Comparison of ENCODE assay signal across 15 cellular contexts in genomic region chr9:105681724-105682123, GRCh38. TPM values are rescaled to one million over a fixed set of nuclear protein-coding genes. Genes with fewer than 3 reads are reported as not detected.
DNase-seq lines count a peak whose midpoint lies in the region; ATAC-seq and TF ChIP-seq lines count a peak whose summit lies in the region.
"Had no signal": no experiment of that assay in that cellular context is flagged by ENCODE, and none has a peak within 500 bp of the region (broad histone marks: within the 10 kb centered on the region; RNA-seq: fewer than 3 reads in every experiment).

No MANE protein-coding gene starts in this region.

- peak; percentile 73; the same call in 2 of the 3 replicates for ATAC-seq in RWPE2 (ENCODE audit: low read depth)

- no peaks in the 10 kb centered on the region for H3K36me3 Mint-ChIP-seq in activated CD4-positive, alpha-beta T cell treated with anti-CD3 and anti-CD28 coated beads, Interleukin-2, amount 10 ng/mL, durations not matched to agents 24 days and 14 days (ENCODE audit: low read depth)
- H3K36me3 Mint-ChIP-seq: activated naive CD8-positive, alpha-beta T cell had no signal

- H3K27me3 ChIP-seq in RWPE2 (ENCODE audit: insufficient read depth, poor library complexity, severe bottlenecking) (peaks cover 3% of the 10 kb centered on the region), fibroblast of lung (ENCODE audit: control insufficient read depth, insufficient read depth, low read length) (no peaks in the 10 kb centered on the region)

- no peak overlapping the region for H3K4me3 Mint-ChIP-seq in activated CD4-positive, alpha-beta T cell treated with anti-CD3 and anti-CD28 coated beads, Interleukin-2, amount 10 ng/mL, durations not matched to agents 24 days and 14 days
- H3K4me3 Mint-ChIP-seq: activated naive CD8-positive, alpha-beta T cell; immature natural killer cell had no signal

- H3K4me1 Mint-ChIP-seq in activated CD4-positive, alpha-beta T cell treated with anti-CD3 and anti-CD28 coated beads, Interleukin-2, amount 10 ng/mL, durations not matched to agents 24 days and 14 days: no peaks in the 10 kb centered on the region
- H3K4me1 Mint-ChIP-seq: immature natural killer cell had no signal

- H3K27ac Mint-ChIP-seq in activated CD4-positive, alpha-beta T cell treated with anti-CD3 and anti-CD28 coated beads, Interleukin-2, amount 10 ng/mL, durations not matched to agents 24 days and 14 days: no peak overlapping the region
- H3K27ac Mint-ChIP-seq: activated naive CD8-positive, alpha-beta T cell; immature natural killer cell had no signal

- H3K4me2 ChIP-seq in fibroblast of lung (ENCODE audit: extremely low read depth, insufficient read depth, low read length): no peak overlapping the region

- no peaks in the 10 kb centered on the region for H3K79me2 ChIP-seq in fibroblast of lung (ENCODE audit: control insufficient read depth, insufficient read depth, low read length)

- no peak overlapping the region for H3K4me3 ChIP-seq in RWPE2 (ENCODE audit: severe bottlenecking)
- no peak overlapping the region for H3K4me3 ChIP-seq in fibroblast of lung (replicated peaks in 1 of 4; ENCODE audit: control extremely low read depth in 1 of 4, insufficient read depth in 1 of 4, low read depth in 3 of 4, low read length in 4 of 4)
- H3K4me3 ChIP-seq: skin epidermis had no signal

- H3K9me3 ChIP-seq in RWPE2 (ENCODE audit: severe bottlenecking) (no peaks in the 10 kb centered on the region), fibroblast of lung (ENCODE audit: control insufficient read depth, insufficient read depth, low read depth, low read length) (no peaks in the 10 kb centered on the region)

- H2AFZ ChIP-seq in fibroblast of lung (ENCODE audit: low read length): no peak overlapping the region

- TF ChIP-seq CTCF in RWPE2 (IDR thresholded peaks at IDR 0.05; ENCODE audit: poor library complexity, severe bottlenecking) (no peak), fibroblast of lung (conservative IDR thresholded peaks at IDR 0.05 in 1 of 2, IDR thresholded peaks at IDR 0.05 in 1 of 2; ENCODE audit: low read depth in 1 of 2, low read length in 2 of 2) (no peak)

- H3K27ac ChIP-seq in RWPE2 (ENCODE audit: poor library complexity, severe bottlenecking): no peak overlapping the region
- no peak overlapping the region for H3K27ac ChIP-seq in fibroblast of lung (ENCODE audit: insufficient read depth, low read length)
- H3K27ac ChIP-seq in caudate nucleus (ENCODE audit: low read depth, low read length): no peak overlapping the region
- H3K27ac ChIP-seq: skin epidermis had no signal

- H3K9me3 Mint-ChIP-seq in activated CD4-positive, alpha-beta T cell treated with anti-CD3 and anti-CD28 coated beads, Interleukin-2, amount 10 ng/mL, durations not matched to agents 24 days and 14 days: no peaks in the 10 kb centered on the region
- H3K9me3 Mint-ChIP-seq: immature natural killer cell had no signal

- no peak overlapping the region for H3K9ac ChIP-seq in fibroblast of lung (ENCODE audit: insufficient read depth, low read length)

- no peaks in the 10 kb centered on the region for H4K20me1 ChIP-seq in fibroblast of lung (ENCODE audit: control insufficient read depth, extremely low read depth, insufficient read depth, low read length)

- peak; percentile 19 for DNase-seq in NCI-H2227 (lab: John Stamatoyannopoulos, UW; ENCODE audit: unreplicated experiment)
- no peak for DNase-seq in NCI-H2227 treated with DMSO at 0.1 percent for 48 hours (lab: John Stamatoyannopoulos, UW)
- no peak for DNase-seq in RWPE2 (ENCODE audit: low spot score)
- peak; percentile 47 to 58 for DNase-seq in fibroblast of lung (ENCODE audit: low read depth in 2 of 2)
- DNase-seq in stromal cell of bone marrow (ENCODE audit: low read depth): peak; percentile 52
- DNase-seq in activated CD4-positive, alpha-beta T cell treated with anti-CD3 and anti-CD28 coated beads, Interleukin-2, amount 10 ng/mL, durations not matched to agents 24 days and 14 days: no peak
- no peak for DNase-seq in caudate nucleus (lab: John Stamatoyannopoulos, UW)
- no peak for DNase-seq in stimulated activated naive CD4-positive, alpha-beta T cell (lab: John Stamatoyannopoulos, UW)
- DNase-seq: 8988T; activated CD4-positive, CD25-positive, alpha-beta regulatory T cell; cortex of kidney; H7; immature natural killer cell had no signal

- peaks cover 7% of the 10 kb centered on the region for H3K27me3 Mint-ChIP-seq in activated CD4-positive, alpha-beta T cell treated with anti-CD3 and anti-CD28 coated beads, Interleukin-2, amount 10 ng/mL, durations not matched to agents 24 days and 14 days
- H3K27me3 Mint-ChIP-seq: activated naive CD8-positive, alpha-beta T cell had no signal

- H3K36me3 ChIP-seq in RWPE2 (ENCODE audit: low read depth) (no peaks in the 10 kb centered on the region), fibroblast of lung (ENCODE audit: control insufficient read depth, insufficient read depth, low read length) (no peaks in the 10 kb centered on the region)

- intact Hi-C loops in activated CD4-positive, alpha-beta T cell treated with anti-CD3 and anti-CD28 coated beads, Interleukin-2, amount 10 ng/mL, durations not matched to agents 24 days and 14 days (cut with micrococcal nuclease): no loop called here

- H3K4me1 ChIP-seq in RWPE2 (ENCODE audit: insufficient read depth, poor library complexity, severe bottlenecking) (no peaks in the 10 kb centered on the region), fibroblast of lung (ENCODE audit: control insufficient read depth, extremely low read depth, insufficient read depth, low read length) (no peaks in the 10 kb centered on the region)

RNA-seq across cellular contexts. Expression of gene TMEM38B, which starts 12.6 kb away (rescaled TPM):
- 18.0 and 21.3 TPM in 2 replicates for total RNA-seq in fibroblast of lung
- 6.9 and 11.6 TPM in 2 replicates for polyA plus RNA-seq in fibroblast of lung
- 3.8 and 5.9 TPM in 2 replicates for polyA plus RNA-seq in fibroblast of lung (2012)
- polyA minus RNA-seq in fibroblast of lung (ENCODE audit: low replicate concordance): 4.3 TPM in 1 of 2 replicates, not detected in the other
- total RNA-seq in activated CD4-positive, alpha-beta T cell treated with anti-CD3 and anti-CD28 coated beads, Interleukin-2, amount 10 ng/mL, durations not matched to agents 24 days and 14 days: 10.9 and 12.0 TPM in 2 replicates

RNA-seq across cellular contexts. Expression of gene TAL2, which starts 19.5 kb away (rescaled TPM):
- total RNA-seq in fibroblast of lung: 0.17 TPM in 1 of 2 replicates, not detected in the other
- 0.11 TPM in 1 of 2 replicates, not detected in the other for polyA plus RNA-seq in fibroblast of lung
- not detected in 2 replicates for polyA plus RNA-seq in fibroblast of lung (2012)
- not detected in 2 replicates for polyA minus RNA-seq in fibroblast of lung (ENCODE audit: low replicate concordance)
- total RNA-seq in activated CD4-positive, alpha-beta T cell treated with anti-CD3 and anti-CD28 coated beads, Interleukin-2, amount 10 ng/mL, durations not matched to agents 24 days and 14 days: not detected in 2 replicates
- total RNA-seq: H7 had no signal
- polyA plus RNA-seq: immature natural killer cell had no signal

Comparison
In these comparisons a context has a peak if more than half of its experiments do, and no peak if none do; other contexts are left out.
1. DNase-seq: peak in NCI-H2227 (single experiment), fibroblast of lung (2 of 2) and stromal cell of bone marrow (single experiment); none in NCI-H2227 treated with DMSO at 0.1 percent for 48 hours (single experiment), RWPE2 (single experiment), activated CD4-positive, alpha-beta T cell treated with anti-CD3 and anti-CD28 coated beads, Interleukin-2, amount 10 ng/mL, durations not matched to agents 24 days and 14 days (single experiment), caudate nucleus (0 of 61) and stimulated activated naive CD4-positive, alpha-beta T cell (0 of 6).